Comparison of ENCODE assay signal across 8 cellular contexts in genomic region chr15:52331490-52332240, GRCh38. TPM values are rescaled to one million over a fixed set of nuclear protein-coding genes. Genes with fewer than 3 reads are reported as not detected.
DNase-seq lines count a peak whose midpoint lies in the region; ATAC-seq and TF ChIP-seq lines count a peak whose summit lies in the region.

No MANE protein-coding gene starts in this region.

- H3K4me3 Mint-ChIP-seq in activated CD8-positive, alpha-beta T cell treated with anti-CD3 and anti-CD28 coated beads for 36 hours, result no peak overlapping the region
- H3K4me3 Mint-ChIP-seq in progenitor cell of endocrine pancreas (ENCODE audit: low read depth), result no peak overlapping the region

- peak; percentile 59 for ATAC-seq in Right ventricle myocardium inferior
- peak; percentile 88 for ATAC-seq in HG02763 (IDR thresholded peaks at IDR 0.05; ENCODE audit: unreplicated experiment)
- peak; percentile 99 for ATAC-seq in activated CD8-positive, alpha-beta T cell treated with anti-CD3 and anti-CD28 coated beads for 36 hours

- peaks cover 0 to 33% of the 10 kb centered on the region in 2 donors for H3K36me3 ChIP-seq in vagina

- CTCF ChIA-PET in activated CD8-positive, alpha-beta T cell treated with anti-CD3 and anti-CD28 coated beads for 36 hours (lab: Charles Lee), result interaction anchor here (0.6 to 3.3 kb wide), 24 partner anchors 13 to 406 kb away, joined by 3 to 23 read pairs (median 4); no protein-coding TSS in a partner anchor

- peaks cover 20% of the 10 kb centered on the region for H3K4me1 Mint-ChIP-seq in activated CD8-positive, alpha-beta T cell treated with anti-CD3 and anti-CD28 coated beads for 36 hours (ENCODE audit: low read depth)
- H3K4me1 Mint-ChIP-seq in progenitor cell of endocrine pancreas (ENCODE audit: low read depth), result peaks cover 2% of the 10 kb centered on the region

- DNase-seq in Right ventricle myocardium inferior (ENCODE audit: missing footprints) (no peak), cardiac septum (ENCODE audit: low spot score) (no peak), NCI-H146 (lab: John Stamatoyannopoulos, UW) (peak; percentile 38), epithelial cell of esophagus (ENCODE audit: low read depth) (peak; percentile 75), progenitor cell of endocrine pancreas (ENCODE audit: low spot score, unreplicated experiment) (no peak), vagina (ENCODE audit: extremely low spot score in 2 of 2) (no peak)
- peak; percentile 75 for DNase-seq in activated CD8-positive, alpha-beta T cell treated with anti-CD3 and anti-CD28 coated beads for 36 hours

- H3K36me3 Mint-ChIP-seq in activated CD8-positive, alpha-beta T cell treated with anti-CD3 and anti-CD28 coated beads for 36 hours (ENCODE audit: low read depth), result peaks cover 7% of the 10 kb centered on the region
- peaks cover 7% of the 10 kb centered on the region for H3K36me3 Mint-ChIP-seq in progenitor cell of endocrine pancreas (ENCODE audit: insufficient read depth)

- H3K27me3 Mint-ChIP-seq in activated CD8-positive, alpha-beta T cell treated with anti-CD3 and anti-CD28 coated beads for 36 hours, result no peaks in the 10 kb centered on the region
- no peaks in the 10 kb centered on the region for H3K27me3 Mint-ChIP-seq in progenitor cell of endocrine pancreas

- no peaks in the 10 kb centered on the region for H3K9me3 Mint-ChIP-seq in activated CD8-positive, alpha-beta T cell treated with anti-CD3 and anti-CD28 coated beads for 36 hours
- no peaks in the 10 kb centered on the region for H3K9me3 Mint-ChIP-seq in progenitor cell of endocrine pancreas (ENCODE audit: low read depth)

- H3K4me1 ChIP-seq in vagina, result no peaks in the 10 kb centered on the region

- H3K9me3 ChIP-seq in vagina, result no peaks in the 10 kb centered on the region

- intact Hi-C loops in Right ventricle myocardium inferior (cut with DNase I) (loop anchor here (2.0 to 5.0 kb wide), 4 partner anchors 81 to 401 kb away; partner anchors contain the start of gene MYO5A), cardiac septum (cut with DNase I) (loop anchor here (10.0 kb wide), 2 partner anchors 193 to 403 kb away; partner anchors contain the start of gene MYO5A), vagina (cut with DNase I) (no loop called here)
- intact Hi-C loops in activated CD8-positive, alpha-beta T cell treated with anti-CD3 and anti-CD28 coated beads for 36 hours (cut with micrococcal nuclease), result loop anchor here (5.0 to 10.0 kb wide), 3 partner anchors 77 to 351 kb away; partner anchors contain the start of gene MYO5A

- TF ChIP-seq CTCF in activated CD8-positive, alpha-beta T cell treated with anti-CD3 and anti-CD28 coated beads for 36 hours (IDR thresholded peaks at IDR 0.05), result peak; percentile 71
- TF ChIP-seq CTCF in epithelial cell of esophagus (IDR thresholded peaks at IDR 0.05; ENCODE audit: insufficient read depth, low read depth, low read length, missing control alignments), result peak; percentile 65
- TF ChIP-seq CTCF in progenitor cell of endocrine pancreas (IDR thresholded peaks at IDR 0.05; ENCODE audit: unreplicated experiment), result peak; percentile 34
- peak in 1 of 3 experiments; percentile 19 for TF ChIP-seq CTCF in vagina (IDR thresholded peaks at IDR 0.05)

- no peak for TF ChIP-seq POLR2A in vagina (IDR thresholded peaks at IDR 0.05)

- no peak overlapping the region for H3K27ac ChIP-seq in vagina

- H3K4me3 ChIP-seq in epithelial cell of esophagus (ENCODE audit: low read length) (no peak overlapping the region), vagina (no peak overlapping the region)

- POLR2A ChIA-PET in activated CD8-positive, alpha-beta T cell treated with anti-CD3 and anti-CD28 coated beads for 36 hours (lab: Charles Lee), result interaction anchor here (0.6 to 1.0 kb wide), 6 partner anchors 17 to 424 kb away, joined by 3 to 4 read pairs (median 3); no protein-coding TSS in a partner anchor

- H3K27ac Mint-ChIP-seq in activated CD8-positive, alpha-beta T cell treated with anti-CD3 and anti-CD28 coated beads for 36 hours, result peak overlapping the region; percentile 74
- no peak overlapping the region for H3K27ac Mint-ChIP-seq in progenitor cell of endocrine pancreas

- H3K27me3 ChIP-seq in vagina, result no peaks in the 10 kb centered on the region

RNA-seq across cellular contexts. Expression of gene MYO5C, which starts 36.1 kb away (rescaled TPM):
- 3.4 TPM for total RNA-seq in Right ventricle myocardium inferior
- 2.0 TPM for total RNA-seq in cardiac septum
- 1 to 10 TPM; 1.3 to 1.9 TPM for total RNA-seq in activated CD8-positive, alpha-beta T cell treated with anti-CD3 and anti-CD28 coated beads for 36 hours
- 63.9 and 65.6 TPM in 2 replicates for total RNA-seq in progenitor cell of endocrine pancreas
- total RNA-seq in vagina, result 10.3 TPM

Comparison
In these comparisons a context has a peak if more than half of its experiments do, and no peak if none do; other contexts are left out.
1. DNase-seq: peak in NCI-H146 (single experiment), activated CD8-positive, alpha-beta T cell treated with anti-CD3 and anti-CD28 coated beads for 36 hours (single experiment) and epithelial cell of esophagus (single experiment); none in Right ventricle myocardium inferior (single experiment), cardiac septum (single experiment), progenitor cell of endocrine pancreas (single experiment) and vagina (0 of 2).
2. Peak in every context shown above with its lines, with median percentiles within 50 percentile points of each other: ATAC-seq.